Comparison of ENCODE assay signal across 1 cellular context in genomic region chr6:47126647-47127339, GRCh38.
TF ChIP-seq lines count a peak whose summit lies in the region.

No MANE protein-coding gene starts in this region.

TF ChIP-seq in HepG2, 621 proteins besides CTCF, POLR2A, EP300 and RAD21 (continued from another document):
- TF ChIP-seq, protein P1, sequence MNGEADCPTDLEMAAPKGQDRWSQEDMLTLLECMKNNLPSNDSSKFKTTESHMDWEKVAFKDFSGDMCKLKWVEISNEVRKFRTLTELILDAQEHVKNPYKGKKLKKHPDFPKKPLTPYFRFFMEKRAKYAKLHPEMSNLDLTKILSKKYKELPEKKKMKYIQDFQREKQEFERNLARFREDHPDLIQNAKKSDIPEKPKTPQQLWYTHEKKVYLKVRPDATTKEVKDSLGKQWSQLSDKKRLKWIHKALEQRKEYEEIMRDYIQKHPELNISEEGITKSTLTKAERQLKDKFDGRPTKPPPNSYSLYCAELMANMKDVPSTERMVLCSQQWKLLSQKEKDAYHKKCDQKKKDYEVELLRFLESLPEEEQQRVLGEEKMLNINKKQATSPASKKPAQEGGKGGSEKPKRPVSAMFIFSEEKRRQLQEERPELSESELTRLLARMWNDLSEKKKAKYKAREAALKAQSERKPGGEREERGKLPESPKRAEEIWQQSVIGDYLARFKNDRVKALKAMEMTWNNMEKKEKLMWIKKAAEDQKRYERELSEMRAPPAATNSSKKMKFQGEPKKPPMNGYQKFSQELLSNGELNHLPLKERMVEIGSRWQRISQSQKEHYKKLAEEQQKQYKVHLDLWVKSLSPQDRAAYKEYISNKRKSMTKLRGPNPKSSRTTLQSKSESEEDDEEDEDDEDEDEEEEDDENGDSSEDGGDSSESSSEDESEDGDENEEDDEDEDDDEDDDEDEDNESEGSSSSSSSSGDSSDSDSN (CRISPR knock-in tag; IDR thresholded peaks at IDR 0.05) = no peak
- TF ChIP-seq ZNF598 (CRISPR knock-in tag; IDR thresholded peaks at IDR 0.05; ENCODE audit: borderline replicate concordance) (0 out of 2 replicates have a peak, but pooled peaks have one; percentile 42), ZHX2 (IDR thresholded peaks at IDR 0.05; ENCODE audit: low read depth) (no peak), ZHX2 (CRISPR knock-in tag; IDR thresholded peaks at IDR 0.05; ENCODE audit: borderline replicate concordance) (no peak), ZNF335 (CRISPR knock-in tag; IDR thresholded peaks at IDR 0.05) (no peak)
TF ChIP-seq in HepG2: peak in this region for 133.
